ENCODE assay signal across 8 cellular contexts in the genomic region with DNA sequence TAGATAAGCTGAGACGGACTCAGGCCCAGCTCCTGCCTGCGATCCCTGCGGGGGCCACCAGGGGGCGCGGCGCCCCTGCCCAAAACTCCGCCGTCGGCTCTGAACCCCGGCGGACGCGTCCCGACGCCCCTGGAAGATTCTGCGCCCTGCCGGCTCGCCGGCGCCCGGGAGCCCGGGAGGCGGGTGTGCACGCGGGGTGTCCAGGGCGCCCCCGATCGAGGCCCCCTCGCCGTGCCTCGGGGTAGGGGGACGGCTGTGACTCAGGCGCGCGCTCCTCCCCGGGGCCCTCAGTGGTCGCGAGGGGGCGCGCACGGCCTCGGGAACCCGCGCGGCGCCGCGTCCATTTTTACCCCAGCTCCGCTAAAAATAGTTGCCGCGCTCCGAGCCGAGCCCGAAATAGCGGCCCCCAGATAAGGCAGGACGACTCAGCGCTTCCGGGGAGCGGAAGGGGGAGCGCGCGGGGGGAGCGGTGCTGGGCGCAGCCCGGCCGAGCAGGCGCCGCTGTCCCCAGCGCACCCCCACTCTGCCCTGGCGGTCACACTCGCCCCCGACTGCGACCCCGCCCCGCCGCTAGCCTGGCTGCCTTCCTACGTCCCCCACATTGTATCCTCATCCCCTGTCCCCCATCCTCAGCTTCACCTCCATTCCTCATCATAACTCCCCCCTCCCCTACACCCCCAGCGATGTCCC. TPM values are rescaled to one million over a fixed set of nuclear protein-coding genes. Genes with fewer than 3 reads are reported as not detected.
A peak's percentile ranks its signal among the peaks of the same experiment; 100 is the strongest.
DNase-seq lines count a peak whose midpoint lies in the region; ATAC-seq and TF ChIP-seq lines count a peak whose summit lies in the region.

No MANE protein-coding gene starts in this region.

- H3K36me3 ChIP-seq in SK-N-MC (ENCODE audit: insufficient read depth, low read length) (no peaks in the 10 kb centered on the region), thyroid gland (no peaks in the 10 kb centered on the region)

- ATAC-seq in GM21529 (IDR thresholded peaks at IDR 0.05; ENCODE audit: unreplicated experiment) = peak; percentile 53
- ATAC-seq in omental fat pad (ENCODE audit: low FRiP score) = peak; percentile 53

- peak overlapping the region; percentile 53 for H3K4me3 ChIP-seq in Jurkat, Clone E6-1 (ENCODE audit: low read length)
- H3K4me3 ChIP-seq in SK-N-MC (peak overlapping the region; percentile 89), thyroid gland (replicated peaks in 1 of 3) (peak overlapping the region in 2 of 3 donors; percentile 61 to 87)

- TF ChIP-seq CTCF in omental fat pad (IDR thresholded peaks at IDR 0.05) (peak in 2 of 3 donors; percentile 97 to 99), thyroid gland (IDR thresholded peaks at IDR 0.05) (peak; percentile 80 to 100 (median 98))

- peaks cover 10 to 16% of the 10 kb centered on the region in 2 donors for H3K4me1 ChIP-seq in thyroid gland

- WGBS in thyroid gland, 2 donors = 1% methylated on average over 34 to 37 of the region's 78 CpGs

- DNase-seq in EL (peak; percentile 87), SK-N-MC (ENCODE audit: low read depth, low spot score) (no peak), glomerular visceral epithelial cell (ENCODE audit: extremely low spot score) (peak; percentile 85), omental fat pad (ENCODE audit: low spot score) (peak; percentile 56), thyroid gland (peak; percentile 75 to 78)
- DNase-seq in Jurkat, Clone E6-1 (ENCODE audit: low read depth, low spot score) = peak; percentile 55
- DNase-seq in activated naive CD4-positive, alpha-beta T cell treated with anti-CD3 and anti-CD28 coated beads, Interleukin-2, amount 50 U/mL, for 16 hours = peak; percentile 84

- intact Hi-C loops in thyroid gland (cut with DNase I) = loop anchor here (2.0 kb wide), 1 partner anchor 37 kb away; no protein-coding TSS in a partner anchor

- peak overlapping the region; percentile 13; the same call in 1 of the 2 replicates for H3K27ac ChIP-seq in SK-N-MC
- H3K27ac ChIP-seq in thyroid gland = peak overlapping the region; percentile 95 to 97 (median 96)

- H3K9me3 ChIP-seq in SK-N-MC (ENCODE audit: low read depth, low read length) (no peaks in the 10 kb centered on the region), thyroid gland (no peaks in the 10 kb centered on the region)

- H3K27me3 ChIP-seq in thyroid gland = no peaks in the 10 kb centered on the region

- TF ChIP-seq POLR2A in thyroid gland (IDR thresholded peaks at IDR 0.05) = peak in 1 of 2 donors; percentile 22

- peak overlapping the region; percentile 78 for H3K9ac ChIP-seq in SK-N-MC (ENCODE audit: insufficient read length)

RNA-seq across cellular contexts. Expression of gene ERCC1, which starts 16.0 kb away (rescaled TPM):
- 125 TPM for polyA plus RNA-seq in Jurkat, Clone E6-1 (2012; ENCODE audit: insufficient read depth, insufficient read length)
- total RNA-seq in omental fat pad (10 to 100 TPM; 63.7 to 93.8 (median 76.5) TPM), thyroid gland (100 to 1,000 TPM in 2 of 4 donors, 10 to 100 TPM in 2; 89.1 to 157 (median 113) TPM)

RNA-seq across cellular contexts. Expression of gene FOSB, which starts 28.1 kb away (rescaled TPM):
- 1.1 TPM for polyA plus RNA-seq in Jurkat, Clone E6-1 (2012; ENCODE audit: insufficient read depth, insufficient read length)
- total RNA-seq in omental fat pad = 100 to 1,000 TPM; 306 to 713 (median 395) TPM
- 1 to 10 TPM; 1.6 to 3.3 (median 2.4) TPM for total RNA-seq in thyroid gland

RNA-seq across cellular contexts. Expression of gene POLR1G, which starts 33.3 kb away (rescaled TPM):
- polyA plus RNA-seq in Jurkat, Clone E6-1 (2012; ENCODE audit: insufficient read depth, insufficient read length) = 16.2 TPM
- total RNA-seq in omental fat pad (10 to 100 TPM in 1 of 4 donors, 1 to 10 TPM in 3; 5.2 to 29.8 (median 6.3) TPM), thyroid gland (1 to 10 TPM; 1.3 to 9.1 (median 4.2) TPM)

RNA-seq across cellular contexts. Expression of gene PPP1R13L, which starts 34.8 kb away (rescaled TPM):
- polyA plus RNA-seq in Jurkat, Clone E6-1 (2012; ENCODE audit: insufficient read depth, insufficient read length) = 17.7 TPM
- total RNA-seq in omental fat pad (10 to 100 TPM; 13.7 to 20.0 (median 15.6) TPM), thyroid gland (10 to 100 TPM; 11.9 to 64.2 (median 35.8) TPM)

RNA-seq across cellular contexts. Expression of gene RTN2, which starts 57.1 kb away (rescaled TPM):
- polyA plus RNA-seq in Jurkat, Clone E6-1 (2012; ENCODE audit: insufficient read depth, insufficient read length) = 3.5 TPM
- total RNA-seq in omental fat pad (1 to 10 TPM; 3.8 to 9.4 (median 7.0) TPM), thyroid gland (1 to 10 TPM; 1.8 to 7.3 (median 4.6) TPM)

Comparison
In these comparisons a context has a peak if more than half of its experiments do, and no peak if none do; other contexts are left out.
1. RNA of gene FOSB, which starts 28.1 kb away (total RNA-seq): 306 to 713 TPM in omental fat pad; 1.6 to 3.3 TPM in thyroid gland; every median in the first group is over 10 times any median in the second.
2. Peak in every context shown above with its lines, with median percentiles within 50 percentile points of each other: H3K4me3 ChIP-seq.